15 cellular contexts compared by ENCODE assay signal in genomic region chr19:52219611-52220010, GRCh38.
"Had no signal": no experiment of that assay in that cellular context is flagged by ENCODE, and none has a peak within 500 bp of the region (broad histone marks: within the 10 kb centered on the region; RNA-seq: fewer than 3 reads in every experiment).

No MANE protein-coding gene starts in this region.

- H3K9me3 Mint-ChIP-seq: activated naive CD4-positive, alpha-beta T cell treated with anti-CD3 and anti-CD28 coated beads, Interleukin-2, amount 50 U/mL, for 24 hours; immature natural killer cell; naive thymus-derived CD8-positive, alpha-beta T cell had no signal

- H3K4me3 Mint-ChIP-seq: activated naive CD4-positive, alpha-beta T cell treated with anti-CD3 and anti-CD28 coated beads, Interleukin-2, amount 50 U/mL, for 24 hours; immature natural killer cell; naive thymus-derived CD8-positive, alpha-beta T cell had no signal

- ATAC-seq: naive thymus-derived CD8-positive, alpha-beta T cell had no signal

- H3K27me3 Mint-ChIP-seq: activated naive CD4-positive, alpha-beta T cell treated with anti-CD3 and anti-CD28 coated beads, Interleukin-2, amount 50 U/mL, for 24 hours; naive thymus-derived CD8-positive, alpha-beta T cell had no signal

- H3K4me1 Mint-ChIP-seq: activated naive CD4-positive, alpha-beta T cell treated with anti-CD3 and anti-CD28 coated beads, Interleukin-2, amount 50 U/mL, for 24 hours; immature natural killer cell had no signal

- H3K27ac Mint-ChIP-seq: activated naive CD4-positive, alpha-beta T cell treated with anti-CD3 and anti-CD28 coated beads, Interleukin-2, amount 50 U/mL, for 24 hours had no signal

- DNase-seq: activated CD4-positive, alpha-beta T cell treated with anti-CD3 and anti-CD28 coated beads for 1 hour; activated CD4-positive, alpha-beta T cell treated with anti-CD3 and anti-CD28 coated beads, Interleukin-2, amount 50 U/mL, for 48 hours; activated effector memory CD4-positive, alpha-beta T cell treated with anti-CD3 and anti-CD28 coated beads, Interleukin-2, amount 50 U/mL, for 16 hours; activated T-cell treated with anti-CD3 and anti-CD28 coated beads, Interleukin-2, amount 50 U/mL, for 1 hour; dermis blood vessel endothelial cell; effector memory CD4-positive, alpha-beta T cell; esophagus squamous epithelium; immature natural killer cell; mesendoderm; naive thymus-derived CD8-positive, alpha-beta T cell; retina; stimulated activated CD4-positive, alpha-beta T cell treated with anti-CD3 and anti-CD28 coated beads, Interleukin-2, amount 100 ng/mL, for 24 hours; SW 1271; WERI-Rb-1 had no signal
